ENCODE assay signal across 8 cellular contexts in the genomic region with DNA sequence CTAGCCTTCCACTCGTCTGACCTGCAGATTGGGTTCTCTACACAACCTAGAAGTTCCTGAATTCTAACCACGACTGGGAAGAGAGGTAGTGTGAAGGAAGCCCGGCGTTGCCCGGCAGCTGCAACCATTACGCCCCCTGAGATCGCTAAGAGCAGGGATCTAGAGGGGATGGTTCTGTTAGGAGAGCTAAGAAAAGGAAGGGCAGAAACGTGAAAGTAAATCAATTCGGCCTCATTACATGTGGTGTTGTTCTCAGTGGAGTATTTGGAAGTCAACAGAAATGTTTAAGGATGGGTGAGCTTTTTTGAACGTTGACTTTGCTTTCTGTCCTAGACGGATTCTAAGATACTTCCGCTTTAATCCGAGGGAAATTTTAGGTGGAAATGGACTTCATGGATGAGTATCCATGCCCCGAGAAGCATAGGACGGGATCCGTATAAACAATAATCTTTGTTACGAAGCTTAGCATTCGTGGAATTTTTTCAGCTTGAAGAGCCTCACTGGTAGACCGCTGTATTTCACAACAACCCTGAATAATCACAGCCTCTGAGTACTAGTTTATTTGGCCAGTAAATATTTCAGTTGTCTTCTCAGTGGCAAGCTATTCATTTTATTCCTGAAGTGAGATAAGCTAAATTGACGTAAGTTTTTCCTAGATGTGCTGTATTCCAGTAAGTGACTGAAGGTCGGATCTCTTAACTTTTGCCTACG. TPM values are rescaled to one million over a fixed set of nuclear protein-coding genes. Genes with fewer than 3 reads are reported as not detected.
DNase-seq lines count a peak whose midpoint lies in the region; ATAC-seq and TF ChIP-seq lines count a peak whose summit lies in the region.

No MANE protein-coding gene starts in this region.

- CTCF ChIA-PET in activated CD8-positive, alpha-beta T cell treated with anti-CD3 and anti-CD28 coated beads for 36 hours (lab: Charles Lee), result interaction anchor here (0.8 to 2.4 kb wide), 5 partner anchors 27 to 98 kb away, joined by 3 to 10 read pairs (median 4); partner anchors contain the start of gene CD3E

- intact Hi-C loops in activated CD8-positive, alpha-beta T cell treated with anti-CD3 and anti-CD28 coated beads for 36 hours (cut with micrococcal nuclease), result loop anchor here (5.0 kb wide), 1 partner anchor 35 kb away; the partner anchor contains the start of gene KMT2A
- intact Hi-C loops in Right ventricle myocardium superior (cut with DNase I) (loop anchor here (5.0 kb wide), 2 partner anchors 35 to 85 kb away; partner anchors contain the start of gene KMT2A), psoas muscle (cut with DNase I) (loop anchor here (5.0 kb wide), 2 partner anchors 35 to 85 kb away; partner anchors contain the start of gene KMT2A (in 2 of the 2))

- no peak for DNase-seq in DND-41
- no peak for DNase-seq in activated CD8-positive, alpha-beta T cell treated with anti-CD3 and anti-CD28 coated beads for 36 hours
- DNase-seq in Right ventricle myocardium superior, result no peak
- DNase-seq in psoas muscle, result no peak
- DNase-seq in superior temporal gyrus (ENCODE audit: extremely low spot score), result no peak
- no peak for DNase-seq in medulla oblongata (ENCODE audit: extremely low spot score)
- no peak for DNase-seq in HK-2 (ENCODE audit: unreplicated experiment)

- TF ChIP-seq CTCF in DND-41 (IDR thresholded peaks at IDR 0.05; ENCODE audit: borderline replicate concordance, extremely low read depth, low read length, poor library complexity, severe bottlenecking) (peak; percentile 8), psoas muscle (IDR thresholded peaks at IDR 0.05) (no peak)
- TF ChIP-seq CTCF in activated CD8-positive, alpha-beta T cell treated with anti-CD3 and anti-CD28 coated beads for 36 hours (IDR thresholded peaks at IDR 0.05), result no peak

- H4K20me1 ChIP-seq in DND-41 (ENCODE audit: insufficient read depth, low read length), result peaks cover 47% of the 10 kb centered on the region

- H3K27ac ChIP-seq in DND-41 (ENCODE audit: low read length) (peak overlapping the region; percentile 99), psoas muscle (peak overlapping the region; percentile 84)

- peaks cover 64% of the 10 kb centered on the region for H3K79me2 ChIP-seq in DND-41 (ENCODE audit: insufficient read depth, low read length)

- peaks cover 44% of the 10 kb centered on the region for H3K36me3 Mint-ChIP-seq in activated CD8-positive, alpha-beta T cell treated with anti-CD3 and anti-CD28 coated beads for 36 hours (ENCODE audit: low read depth)

- peak overlapping the region; percentile 99 for H3K27ac Mint-ChIP-seq in activated CD8-positive, alpha-beta T cell treated with anti-CD3 and anti-CD28 coated beads for 36 hours

- peak overlapping the region; percentile 82 to 83 for H3K4me3 ChIP-seq in DND-41 (ENCODE audit: low read depth in 1 of 2, low read length in 2 of 2)
- H3K4me3 ChIP-seq in psoas muscle, result peak overlapping the region; percentile 70

- H3K9me3 ChIP-seq in DND-41 (ENCODE audit: insufficient read depth, low read length, severe bottlenecking) (no peaks in the 10 kb centered on the region), psoas muscle (no peaks in the 10 kb centered on the region)

- no peaks in the 10 kb centered on the region for H3K27me3 Mint-ChIP-seq in activated CD8-positive, alpha-beta T cell treated with anti-CD3 and anti-CD28 coated beads for 36 hours

- 0 to 1% (median 1%) methylated on average over 22 of the region's 22 CpGs for WGBS in psoas muscle, 3 donors

- no peaks in the 10 kb centered on the region for H3K9me3 Mint-ChIP-seq in activated CD8-positive, alpha-beta T cell treated with anti-CD3 and anti-CD28 coated beads for 36 hours

- H3K4me1 ChIP-seq in DND-41 (ENCODE audit: insufficient read depth, low read length), result peaks cover 55% of the 10 kb centered on the region
- H3K4me1 ChIP-seq in psoas muscle, result peaks cover 34% of the 10 kb centered on the region

- POLR2A ChIA-PET in activated CD8-positive, alpha-beta T cell treated with anti-CD3 and anti-CD28 coated beads for 36 hours (lab: Charles Lee), result interaction anchor here (0.7 to 1.4 kb wide), 6 partner anchors 11 to 170 kb away, joined by 3 to 11 read pairs (median 4); partner anchors contain the start of genes ARCN1 and KMT2A

- peak overlapping the region; percentile 86 for H3K4me3 Mint-ChIP-seq in activated CD8-positive, alpha-beta T cell treated with anti-CD3 and anti-CD28 coated beads for 36 hours

- peaks cover 56% of the 10 kb centered on the region for H3K4me1 Mint-ChIP-seq in activated CD8-positive, alpha-beta T cell treated with anti-CD3 and anti-CD28 coated beads for 36 hours (ENCODE audit: low read depth)

- peak overlapping the region; percentile 84 for H3K9ac ChIP-seq in DND-41 (ENCODE audit: low read depth, low read length)

- H3K4me2 ChIP-seq in DND-41 (ENCODE audit: insufficient read depth, low read length), result peak overlapping the region; percentile 97

- peak overlapping the region; percentile 92 for H2AFZ ChIP-seq in DND-41 (ENCODE audit: low read depth, low read length)

- H3K36me3 ChIP-seq in DND-41 (ENCODE audit: insufficient read depth, low read length) (peaks cover 49% of the 10 kb centered on the region), psoas muscle (ENCODE audit: insufficient read depth in 1 of 2, low read depth in 1 of 2) (peaks cover 3 to 44% of the 10 kb centered on the region in 2 donors)

- no peaks in the 10 kb centered on the region for H3K27me3 ChIP-seq in DND-41 (ENCODE audit: insufficient read depth, low read length, poor library complexity)
- H3K27me3 ChIP-seq in psoas muscle (ENCODE audit: insufficient read depth in 3 of 3, low read length in 2 of 3), result no peaks in the 10 kb centered on the region

- ATAC-seq in DND-41 (ENCODE audit: insufficient read depth, low read depth) (peak; percentile 44), HG03196 (IDR thresholded peaks at IDR 0.05; ENCODE audit: unreplicated experiment) (peak; percentile 20), Right ventricle myocardium superior (ENCODE audit: poor library complexity) (peak; percentile 38), psoas muscle (peak; percentile 34 to 49 (median 42))
- ATAC-seq in activated CD8-positive, alpha-beta T cell treated with anti-CD3 and anti-CD28 coated beads for 36 hours, result peak; percentile 5

RNA-seq across cellular contexts. Expression of gene ATP5MG, which starts 0.6 kb away (rescaled TPM):
- total RNA-seq in activated CD8-positive, alpha-beta T cell treated with anti-CD3 and anti-CD28 coated beads for 36 hours, result 100 to 1,000 TPM; 237 to 249 TPM
- total RNA-seq in Right ventricle myocardium superior, result 748 TPM
- 100 to 1,000 TPM; 237 to 340 (median 251) TPM for total RNA-seq in psoas muscle
- polyA plus RNA-seq in psoas muscle, result 100 to 1,000 TPM; 180 to 217 (median 189) TPM

RNA-seq across cellular contexts. Expression of gene KMT2A, which starts 34.3 kb away (rescaled TPM):
- 10 to 100 TPM; 68.8 to 75.0 TPM for total RNA-seq in activated CD8-positive, alpha-beta T cell treated with anti-CD3 and anti-CD28 coated beads for 36 hours
- 23.6 TPM for total RNA-seq in Right ventricle myocardium superior
- 10 to 100 TPM; 18.1 to 27.3 (median 22.0) TPM for total RNA-seq in psoas muscle
- polyA plus RNA-seq in psoas muscle, result 1 to 10 TPM; 3.1 to 9.9 (median 4.8) TPM

RNA-seq across cellular contexts. Expression of gene UBE4A, which starts 42.6 kb away (rescaled TPM):
- total RNA-seq in activated CD8-positive, alpha-beta T cell treated with anti-CD3 and anti-CD28 coated beads for 36 hours, result 10 to 100 TPM; 40.2 to 40.5 TPM
- 33.2 TPM for total RNA-seq in Right ventricle myocardium superior
- total RNA-seq in psoas muscle, result 10 to 100 TPM; 21.0 to 42.3 (median 33.0) TPM
- 10 to 100 TPM; 15.0 to 31.1 (median 16.8) TPM for polyA plus RNA-seq in psoas muscle

RNA-seq across cellular contexts. Expression of gene CD3G, which starts 57.9 kb away (rescaled TPM):
- total RNA-seq in activated CD8-positive, alpha-beta T cell treated with anti-CD3 and anti-CD28 coated beads for 36 hours, result 100 to 1,000 TPM; 116 to 118 TPM
- not detected for total RNA-seq in Right ventricle myocardium superior
- under 1 TPM; 0.26 to 0.71 (median 0.57) TPM for total RNA-seq in psoas muscle
- polyA plus RNA-seq in psoas muscle, result under 1 TPM; 0.01 to 0.05 (median 0.04) TPM

RNA-seq across cellular contexts. Expression of gene CD3D, which starts 59.5 kb away (rescaled TPM):
- 100 to 1,000 TPM; 316 to 325 TPM for total RNA-seq in activated CD8-positive, alpha-beta T cell treated with anti-CD3 and anti-CD28 coated beads for 36 hours
- total RNA-seq in Right ventricle myocardium superior (0.62 TPM), psoas muscle (under 1 TPM in 3 of 4 donors, not detected in 1; 0.45 to 0.81 (median 0.50) TPM)
- polyA plus RNA-seq in psoas muscle, result under 1 TPM; 0.12 to 0.20 (median 0.19) TPM
